ENCODE assay signal across 1 cellular context in the genomic region with DNA sequence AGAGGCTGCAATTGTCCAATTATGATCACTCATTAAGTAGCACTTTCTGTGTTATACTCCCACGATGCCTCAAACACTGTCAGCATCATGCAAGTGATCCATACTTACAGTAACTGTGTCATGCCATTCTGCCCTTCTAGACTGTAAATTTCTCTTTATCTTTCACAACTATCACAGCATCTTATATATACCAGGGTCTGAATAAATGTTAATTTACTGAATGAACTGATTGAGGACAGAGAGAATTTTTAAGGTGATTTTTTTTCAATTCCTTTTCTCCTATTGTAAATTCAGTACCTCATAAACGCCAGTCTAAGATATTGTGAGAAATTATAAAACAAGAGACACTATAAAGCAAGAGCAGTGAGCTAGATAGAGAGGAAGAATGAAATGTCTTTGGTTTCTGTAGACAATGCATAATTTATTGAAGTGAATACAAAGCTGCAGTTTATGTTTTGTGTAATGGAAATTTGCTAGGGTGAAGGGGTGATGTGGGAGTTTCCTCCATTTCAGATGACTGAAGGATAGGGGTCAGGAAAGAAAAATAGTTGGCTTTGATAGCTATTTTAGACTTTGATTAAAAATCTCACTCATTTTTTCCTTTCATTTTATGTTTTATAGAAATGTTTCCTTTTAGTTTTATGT.
TF ChIP-seq lines count a peak whose summit lies in the region.

No MANE protein-coding gene starts in this region.

TF ChIP-seq in GM12878, 131 proteins besides CTCF, POLR2A, EP300 and RAD21:
- TF ChIP-seq SIN3A (IDR thresholded peaks at IDR 0.05; ENCODE audit: low read depth, low read length) (no peak), MYB (IDR thresholded peaks at IDR 0.05; ENCODE audit: borderline replicate concordance, low read depth, low read length) (no peak), MTA2 (IDR thresholded peaks at IDR 0.05; ENCODE audit: low read depth) (0 out of 2 replicates have a peak, but pooled peaks have one; percentile 24), CBX5 (IDR thresholded peaks at IDR 0.05; ENCODE audit: low read depth) (no peak)
- TF ChIP-seq, protein P1, sequence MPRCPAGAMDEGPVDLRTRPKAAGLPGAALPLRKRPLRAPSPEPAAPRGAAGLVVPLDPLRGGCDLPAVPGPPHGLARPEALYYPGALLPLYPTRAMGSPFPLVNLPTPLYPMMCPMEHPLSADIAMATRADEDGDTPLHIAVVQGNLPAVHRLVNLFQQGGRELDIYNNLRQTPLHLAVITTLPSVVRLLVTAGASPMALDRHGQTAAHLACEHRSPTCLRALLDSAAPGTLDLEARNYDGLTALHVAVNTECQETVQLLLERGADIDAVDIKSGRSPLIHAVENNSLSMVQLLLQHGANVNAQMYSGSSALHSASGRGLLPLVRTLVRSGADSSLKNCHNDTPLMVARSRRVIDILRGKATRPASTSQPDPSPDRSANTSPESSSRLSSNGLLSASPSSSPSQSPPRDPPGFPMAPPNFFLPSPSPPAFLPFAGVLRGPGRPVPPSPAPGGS (IDR thresholded peaks at IDR 0.05; ENCODE audit: borderline replicate concordance, insufficient read depth, low read depth, low read length, poor library complexity, severe bottlenecking), result peak; percentile 42
